ENCODE assay signal across 9 cellular contexts in genomic region chr17:2755941-2756724, GRCh38. TPM values are rescaled to one million over a fixed set of nuclear protein-coding genes. Genes with fewer than 3 reads are reported as not detected.
A peak's percentile ranks its signal among the peaks of the same experiment; 100 is the strongest.
DNase-seq lines count a peak whose midpoint lies in the region; ATAC-seq, FAIRE-seq and TF ChIP-seq lines count a peak whose summit lies in the region.
"Had no signal": no experiment of that assay in that cellular context is flagged by ENCODE, and none has a peak within 500 bp of the region (broad histone marks: within the 10 kb centered on the region; RNA-seq: fewer than 3 reads in every experiment).

No MANE protein-coding gene starts in this region.

- H3K27ac ChIP-seq in VCaP = peak overlapping the region; percentile 51; the same call in 1 of the 2 replicates
- H3K27ac ChIP-seq in hepatocyte = no peak overlapping the region
- no peak overlapping the region for H3K27ac ChIP-seq in gastrocnemius medialis

- intact Hi-C loops in gastrocnemius medialis (cut with DNase I; ENCODE audit: low total_unique reads) = no loop called here

- in situ Hi-C loops in gastrocnemius medialis (cut with MboI; ENCODE audit: low sequenced_read_pairs in 4 of 4) = no loop called here

- H3K9me2 ChIP-seq in hepatocyte (replicated peaks; ENCODE audit: insufficient read depth) = no peaks in the 10 kb centered on the region

- no peaks in the 10 kb centered on the region for H3K36me3 ChIP-seq in hepatocyte (replicated peaks; ENCODE audit: insufficient read depth, low read depth)
- H3K36me3 ChIP-seq in gastrocnemius medialis = no peaks in the 10 kb centered on the region

- no peaks in the 10 kb centered on the region for H3K9me3 ChIP-seq in hepatocyte (ENCODE audit: low read depth)
- H3K9me3 ChIP-seq in gastrocnemius medialis = no peaks in the 10 kb centered on the region

- WGBS in hepatocyte (ENCODE audit: low lambda C conversion rate, missing lambda C conversion rate) = 3% methylated on average over 33 of the region's 42 CpGs

- H3K27me3 ChIP-seq in hepatocyte (peaks cover 68% of the 10 kb centered on the region), gastrocnemius medialis (peaks cover 31 to 47% (median 37%) of the 10 kb centered on the region in 3 donors)

- ATAC-seq in gastrocnemius medialis = no peak
- ATAC-seq in GM21717 (IDR thresholded peaks at IDR 0.05; ENCODE audit: unreplicated experiment) = no peak

- H3K4me2 ChIP-seq in hepatocyte = peak overlapping the region; percentile 90

- TF ChIP-seq POLR2A in gastrocnemius medialis (IDR thresholded peaks at IDR 0.05) = no peak
- TF ChIP-seq POLR2A in GM12891 (IDR thresholded peaks at IDR 0.05; ENCODE audit: low read depth, low read length) = no peak

- H2AFZ ChIP-seq in hepatocyte = no peak overlapping the region

- no peak for TF ChIP-seq CTCF in VCaP (conservative IDR thresholded peaks at IDR 0.05)
- TF ChIP-seq CTCF in hepatocyte (IDR thresholded peaks at IDR 0.05; ENCODE audit: poor library complexity) = no peak
- TF ChIP-seq CTCF in gastrocnemius medialis (IDR thresholded peaks at IDR 0.05 in 4 of 5, conservative IDR thresholded peaks at IDR 0.05 in 1 of 5) = no peak

- H3K79me2 ChIP-seq in hepatocyte = no peaks in the 10 kb centered on the region

- H3K4me1 ChIP-seq in hepatocyte (ENCODE audit: insufficient read depth) = peaks cover 7% of the 10 kb centered on the region
- H3K4me1 ChIP-seq in gastrocnemius medialis = peaks cover 4% of the 10 kb centered on the region in 2 donors

- H3K4me3 ChIP-seq in hepatocyte (no peak overlapping the region), gastrocnemius medialis (peak overlapping the region in 3 of 4 donors; percentile 2 to 18 (median 15))

- no peak for FAIRE-seq in GM12891 (lab: Jason Lieb, UNC)

- H4K20me1 ChIP-seq in hepatocyte (ENCODE audit: insufficient read depth, poor library complexity, severe bottlenecking) = no peaks in the 10 kb centered on the region

- DNase-seq in NCI-H1105 treated with DMSO at 0.1 percent for 48 hours (lab: John Stamatoyannopoulos, UW) (peak; percentile 11), NCI-H1105 (lab: John Stamatoyannopoulos, UW) (no peak), hepatocyte (ENCODE audit: low spot score) (peak; percentile 37), gastrocnemius medialis (no peak), GM12891 (ENCODE audit: insufficient read length, low spot score) (no peak), putamen (ENCODE audit: low spot score) (no peak)
- DNase-seq: NCI-H1092 had no signal

TF ChIP-seq in GM12891, 5 proteins besides CTCF, POLR2A, EP300 and RAD21:
- TF ChIP-seq POLR2AphosphoS5 (IDR thresholded peaks at IDR 0.05; ENCODE audit: low read depth, low read length) = no peak
- TF ChIP-seq TAF1 (IDR thresholded peaks at IDR 0.05; ENCODE audit: low read depth, low read length) = no peak
- no peak for TF ChIP-seq PAX5 (IDR thresholded peaks at IDR 0.05; ENCODE audit: insufficient read depth, low read length, severe bottlenecking)
- no peak for TF ChIP-seq POU2F2 (IDR thresholded peaks at IDR 0.05; ENCODE audit: low read depth, low read length)
- no peak for TF ChIP-seq SPI1 (IDR thresholded peaks at IDR 0.05; ENCODE audit: low read depth, low read length)

RNA-seq across cellular contexts. Expression of gene CCDC92B, which starts 6.7 kb away (rescaled TPM):
- 0.12 TPM in 1 of 2 replicates, not detected in the other for total RNA-seq in hepatocyte
- polyA plus RNA-seq in hepatocyte = 0.10 TPM in 1 of 2 replicates, not detected in the other
- total RNA-seq in gastrocnemius medialis = not detected
- not detected for polyA plus RNA-seq in GM12891 (2012; ENCODE audit: low read depth, missing spikeins)

RNA-seq across cellular contexts. Expression of gene RAP1GAP2, which starts 40.1 kb away (rescaled TPM):
- total RNA-seq in hepatocyte = 8.6 and 10.0 TPM in 2 replicates
- 3.0 and 4.6 TPM in 2 replicates for polyA plus RNA-seq in hepatocyte
- 1 to 10 TPM in 3 of 4 donors, under 1 TPM in 1; 0.85 to 2.4 (median 1.5) TPM for total RNA-seq in gastrocnemius medialis
- 0.69 TPM for polyA plus RNA-seq in GM12891 (2012; ENCODE audit: low read depth, missing spikeins)

RNA-seq across cellular contexts. Expression of gene CLUH, which starts 44.6 kb away (rescaled TPM):
- total RNA-seq in hepatocyte = 28.7 and 45.5 TPM in 2 replicates
- 50.2 and 54.4 TPM in 2 replicates for polyA plus RNA-seq in hepatocyte
- 100 to 1,000 TPM; 104 to 286 (median 211) TPM for total RNA-seq in gastrocnemius medialis
- 36.3 TPM for polyA plus RNA-seq in GM12891 (2012; ENCODE audit: low read depth, missing spikeins)

Comparison
In these comparisons a context has a peak if more than half of its experiments do, and no peak if none do; other contexts are left out.
1. DNase-seq: peak in NCI-H1105 treated with DMSO at 0.1 percent for 48 hours (single experiment) and hepatocyte (single experiment); none in NCI-H1105 (single experiment), gastrocnemius medialis (0 of 2), GM12891 (single experiment) and putamen (single experiment).